ENCODE assay signal across 33 cellular contexts in the genomic region with DNA sequence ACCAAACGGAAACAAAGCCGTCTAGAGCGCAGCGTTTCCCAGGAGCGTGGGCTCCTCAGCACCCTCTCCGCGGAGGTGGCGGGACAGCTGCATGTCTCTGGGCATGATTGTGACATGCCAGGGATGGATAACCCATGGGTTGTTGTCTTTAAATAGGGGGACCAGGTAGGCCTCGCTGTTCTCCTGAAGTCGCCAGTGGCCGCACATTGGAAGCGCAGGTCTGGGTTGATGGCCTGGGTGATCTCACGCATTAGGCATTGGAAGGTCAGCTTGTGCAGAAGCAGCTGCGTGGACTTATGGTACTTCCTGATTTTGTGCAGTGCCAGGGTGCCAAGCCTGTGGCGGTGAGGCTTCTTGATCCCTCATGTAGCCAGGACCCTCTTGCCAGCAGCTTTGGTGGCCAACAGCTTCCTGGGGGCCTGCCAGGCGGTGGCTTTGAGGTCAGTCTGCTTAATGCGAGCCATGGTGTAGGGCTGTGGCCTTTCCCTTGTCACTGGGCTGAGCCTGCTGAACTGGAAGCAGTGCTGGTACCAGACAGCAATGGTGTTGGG. TPM values are rescaled to one million over a fixed set of nuclear protein-coding genes. Genes with fewer than 3 reads are reported as not detected.
"Had no signal": no experiment of that assay in that cellular context is flagged by ENCODE, and none has a peak within 500 bp of the region (broad histone marks: within the 10 kb centered on the region; RNA-seq: fewer than 3 reads in every experiment).

No MANE protein-coding gene starts in this region.

- H3K4me1 ChIP-seq: ascending aorta had no signal

- DNase-seq: activated B cell treated with CpG ODN at 0.5 μM for 24 hours; activated CD4-positive, alpha-beta memory T cell treated with anti-CD3 and anti-CD28 coated beads, Interleukin-2, amount 10 ng/mL, durations not matched to agents 7 days and 5 days; activated CD4-positive, alpha-beta T cell treated with anti-CD3 and anti-CD28 coated beads for 1 hour; activated CD4-positive, alpha-beta T cell treated with anti-CD3 and anti-CD28 coated beads for 36 hours; activated CD4-positive, alpha-beta T cell treated with anti-CD3 and anti-CD28 coated beads for 48 hours; activated CD4-positive, alpha-beta T cell treated with anti-CD3 and anti-CD28 coated beads, Interleukin-2, amount 10 ng/mL, durations not matched to agents 7 days and 5 days; activated CD4-positive, alpha-beta T cell treated with anti-CD3 and anti-CD28 coated beads, Interleukin-2, amount 50 U/mL, for 48 hours; activated CD8-positive, alpha-beta memory T cell treated with anti-CD3 and anti-CD28 coated beads for 24 hours; activated CD8-positive, alpha-beta memory T cell treated with anti-CD3 and anti-CD28 coated beads, Interleukin-2, amount 10 ng/mL, durations not matched to agents 7 days and 5 days; activated CD8-positive, alpha-beta memory T cell treated with anti-CD3 and anti-CD28 coated beads, Interleukin-2, amount 50 U/mL, for 48 hours; activated CD8-positive, alpha-beta T cell treated with anti-CD3 and anti-CD28 coated beads, Interleukin-2, amount 10 ng/mL, durations not matched to agents 7 days and 5 days; activated effector memory CD4-positive, alpha-beta T cell treated with Interleukin-2 at 50 U/mL for 16 hours; activated gamma-delta T cell; activated naive CD4-positive, alpha-beta T cell treated with anti-CD3 and anti-CD28 coated beads, Interleukin-2, amount 10 ng/mL, durations not matched to agents 7 days and 5 days; activated naive CD4-positive, alpha-beta T cell treated with Interleukin-2 at 50 U/mL for 16 hours; activated naive CD8-positive, alpha-beta T cell treated with anti-CD3 and anti-CD28 coated beads, Interleukin-2, amount 10 ng/mL, durations not matched to agents 7 days and 5 days; activated naive CD8-positive, alpha-beta T cell treated with anti-CD3 and anti-CD28 coated beads, Interleukin-2, amount 50 U/mL, for 24 hours; activated T-cell treated with anti-CD3 and anti-CD28 coated beads, Interleukin-2, amount 50 U/mL, for 24 hours; activated T-cell treated with anti-CD3 and anti-CD28 coated beads, Interleukin-2, amount 50 U/mL, for 48 hours; amygdala; anterior cingulate cortex; caudate nucleus; cerebellar nuclear complex; T-helper 1 cell; T-helper 2 cell; T-helper 9 cell had no signal

- FAIRE-seq: TTC549 had no signal

- H3K27ac ChIP-seq: ascending aorta, cardiac muscle cell, VCaP had no signal

- H3K36me3 ChIP-seq: ascending aorta, cardiac muscle cell had no signal

- H3K9me3 ChIP-seq: ascending aorta had no signal

- H3K27me3 ChIP-seq: ascending aorta, cardiac muscle cell had no signal

- H3K4me3 ChIP-seq: ascending aorta, cardiac muscle cell had no signal

- ATAC-seq: activated CD4-positive, alpha-beta T cell treated with anti-CD3 and anti-CD28 coated beads for 36 hours; activated CD8-positive, alpha-beta memory T cell treated with anti-CD3 and anti-CD28 coated beads, Interleukin-2, amount 10 ng/mL, durations not matched to agents 7 days and 5 days; activated CD8-positive, alpha-beta T cell treated with anti-CD3 and anti-CD28 coated beads, Interleukin-2, amount 10 ng/mL, durations not matched to agents 7 days and 5 days; activated naive CD8-positive, alpha-beta T cell treated with anti-CD3 and anti-CD28 coated beads, Interleukin-2, amount 50 U/mL, for 24 hours had no signal

RNA-seq across cellular contexts. Expression of gene TAF11L3, which starts 6.3 kb away (rescaled TPM):
- total RNA-seq: activated B cell treated with CpG ODN at 0.5 μM for 24 hours; activated CD4-positive, alpha-beta memory T cell treated with anti-CD3 and anti-CD28 coated beads, Interleukin-2, amount 10 ng/mL, durations not matched to agents 7 days and 5 days; activated CD4-positive, alpha-beta T cell treated with anti-CD3 and anti-CD28 coated beads for 36 hours; activated CD4-positive, alpha-beta T cell treated with anti-CD3 and anti-CD28 coated beads, Interleukin-2, amount 10 ng/mL, durations not matched to agents 7 days and 5 days; activated CD8-positive, alpha-beta memory T cell treated with anti-CD3 and anti-CD28 coated beads, Interleukin-2, amount 10 ng/mL, durations not matched to agents 7 days and 5 days; activated CD8-positive, alpha-beta T cell treated with anti-CD3 and anti-CD28 coated beads, Interleukin-2, amount 10 ng/mL, durations not matched to agents 7 days and 5 days; activated naive CD8-positive, alpha-beta T cell treated with anti-CD3 and anti-CD28 coated beads, Interleukin-2, amount 10 ng/mL, durations not matched to agents 7 days and 5 days; activated T-helper 2 cell treated with anti-CD3 and anti-CD28 coated beads, Interferon-gamma antibody, Interleukin-2, Interleukin-4, amounts not matched to agents 10 μg/mL and 5 μg/mL and 100 μg/mL, durations not matched to agents 14 hours and 24 hours and 36 hours; ascending aorta; bronchial epithelial cell; cardiac muscle cell had no signal
- polyA plus RNA-seq: adipose tissue, cardiac muscle cell had no signal

RNA-seq across cellular contexts. Expression of gene TAF11L4, which starts 9.8 kb away (rescaled TPM):
- total RNA-seq: activated B cell treated with CpG ODN at 0.5 μM for 24 hours; activated CD4-positive, alpha-beta memory T cell treated with anti-CD3 and anti-CD28 coated beads, Interleukin-2, amount 10 ng/mL, durations not matched to agents 7 days and 5 days; activated CD4-positive, alpha-beta T cell treated with anti-CD3 and anti-CD28 coated beads for 36 hours; activated CD4-positive, alpha-beta T cell treated with anti-CD3 and anti-CD28 coated beads, Interleukin-2, amount 10 ng/mL, durations not matched to agents 7 days and 5 days; activated CD8-positive, alpha-beta memory T cell treated with anti-CD3 and anti-CD28 coated beads, Interleukin-2, amount 10 ng/mL, durations not matched to agents 7 days and 5 days; activated CD8-positive, alpha-beta T cell treated with anti-CD3 and anti-CD28 coated beads, Interleukin-2, amount 10 ng/mL, durations not matched to agents 7 days and 5 days; activated naive CD8-positive, alpha-beta T cell treated with anti-CD3 and anti-CD28 coated beads, Interleukin-2, amount 10 ng/mL, durations not matched to agents 7 days and 5 days; activated T-helper 2 cell treated with anti-CD3 and anti-CD28 coated beads, Interferon-gamma antibody, Interleukin-2, Interleukin-4, amounts not matched to agents 10 μg/mL and 5 μg/mL and 100 μg/mL, durations not matched to agents 14 hours and 24 hours and 36 hours; ascending aorta; bronchial epithelial cell; cardiac muscle cell had no signal
- polyA plus RNA-seq: adipose tissue, cardiac muscle cell had no signal

RNA-seq across cellular contexts. Expression of gene TAF11L5, which starts 13.2 kb away (rescaled TPM):
- total RNA-seq: activated B cell treated with CpG ODN at 0.5 μM for 24 hours; activated CD4-positive, alpha-beta memory T cell treated with anti-CD3 and anti-CD28 coated beads, Interleukin-2, amount 10 ng/mL, durations not matched to agents 7 days and 5 days; activated CD4-positive, alpha-beta T cell treated with anti-CD3 and anti-CD28 coated beads for 36 hours; activated CD4-positive, alpha-beta T cell treated with anti-CD3 and anti-CD28 coated beads, Interleukin-2, amount 10 ng/mL, durations not matched to agents 7 days and 5 days; activated CD8-positive, alpha-beta memory T cell treated with anti-CD3 and anti-CD28 coated beads, Interleukin-2, amount 10 ng/mL, durations not matched to agents 7 days and 5 days; activated CD8-positive, alpha-beta T cell treated with anti-CD3 and anti-CD28 coated beads, Interleukin-2, amount 10 ng/mL, durations not matched to agents 7 days and 5 days; activated naive CD8-positive, alpha-beta T cell treated with anti-CD3 and anti-CD28 coated beads, Interleukin-2, amount 10 ng/mL, durations not matched to agents 7 days and 5 days; activated T-helper 2 cell treated with anti-CD3 and anti-CD28 coated beads, Interferon-gamma antibody, Interleukin-2, Interleukin-4, amounts not matched to agents 10 μg/mL and 5 μg/mL and 100 μg/mL, durations not matched to agents 14 hours and 24 hours and 36 hours; ascending aorta; bronchial epithelial cell; cardiac muscle cell had no signal
- polyA plus RNA-seq: adipose tissue, cardiac muscle cell had no signal

RNA-seq across cellular contexts. Expression of gene TAF11L2, which starts 13.8 kb away (rescaled TPM):
- total RNA-seq: activated B cell treated with CpG ODN at 0.5 μM for 24 hours; activated CD4-positive, alpha-beta memory T cell treated with anti-CD3 and anti-CD28 coated beads, Interleukin-2, amount 10 ng/mL, durations not matched to agents 7 days and 5 days; activated CD4-positive, alpha-beta T cell treated with anti-CD3 and anti-CD28 coated beads for 36 hours; activated CD4-positive, alpha-beta T cell treated with anti-CD3 and anti-CD28 coated beads, Interleukin-2, amount 10 ng/mL, durations not matched to agents 7 days and 5 days; activated CD8-positive, alpha-beta memory T cell treated with anti-CD3 and anti-CD28 coated beads, Interleukin-2, amount 10 ng/mL, durations not matched to agents 7 days and 5 days; activated CD8-positive, alpha-beta T cell treated with anti-CD3 and anti-CD28 coated beads, Interleukin-2, amount 10 ng/mL, durations not matched to agents 7 days and 5 days; activated naive CD8-positive, alpha-beta T cell treated with anti-CD3 and anti-CD28 coated beads, Interleukin-2, amount 10 ng/mL, durations not matched to agents 7 days and 5 days; activated T-helper 2 cell treated with anti-CD3 and anti-CD28 coated beads, Interferon-gamma antibody, Interleukin-2, Interleukin-4, amounts not matched to agents 10 μg/mL and 5 μg/mL and 100 μg/mL, durations not matched to agents 14 hours and 24 hours and 36 hours; ascending aorta; bronchial epithelial cell; cardiac muscle cell had no signal
- polyA plus RNA-seq: adipose tissue, cardiac muscle cell had no signal

RNA-seq across cellular contexts. Expression of gene TAF11L6, which starts 16.6 kb away (rescaled TPM):
- total RNA-seq: activated B cell treated with CpG ODN at 0.5 μM for 24 hours; activated CD4-positive, alpha-beta memory T cell treated with anti-CD3 and anti-CD28 coated beads, Interleukin-2, amount 10 ng/mL, durations not matched to agents 7 days and 5 days; activated CD4-positive, alpha-beta T cell treated with anti-CD3 and anti-CD28 coated beads for 36 hours; activated CD4-positive, alpha-beta T cell treated with anti-CD3 and anti-CD28 coated beads, Interleukin-2, amount 10 ng/mL, durations not matched to agents 7 days and 5 days; activated CD8-positive, alpha-beta memory T cell treated with anti-CD3 and anti-CD28 coated beads, Interleukin-2, amount 10 ng/mL, durations not matched to agents 7 days and 5 days; activated CD8-positive, alpha-beta T cell treated with anti-CD3 and anti-CD28 coated beads, Interleukin-2, amount 10 ng/mL, durations not matched to agents 7 days and 5 days; activated naive CD8-positive, alpha-beta T cell treated with anti-CD3 and anti-CD28 coated beads, Interleukin-2, amount 10 ng/mL, durations not matched to agents 7 days and 5 days; activated T-helper 2 cell treated with anti-CD3 and anti-CD28 coated beads, Interferon-gamma antibody, Interleukin-2, Interleukin-4, amounts not matched to agents 10 μg/mL and 5 μg/mL and 100 μg/mL, durations not matched to agents 14 hours and 24 hours and 36 hours; ascending aorta; bronchial epithelial cell; cardiac muscle cell had no signal
- polyA plus RNA-seq: adipose tissue, cardiac muscle cell had no signal
